In the genomic region with DNA sequence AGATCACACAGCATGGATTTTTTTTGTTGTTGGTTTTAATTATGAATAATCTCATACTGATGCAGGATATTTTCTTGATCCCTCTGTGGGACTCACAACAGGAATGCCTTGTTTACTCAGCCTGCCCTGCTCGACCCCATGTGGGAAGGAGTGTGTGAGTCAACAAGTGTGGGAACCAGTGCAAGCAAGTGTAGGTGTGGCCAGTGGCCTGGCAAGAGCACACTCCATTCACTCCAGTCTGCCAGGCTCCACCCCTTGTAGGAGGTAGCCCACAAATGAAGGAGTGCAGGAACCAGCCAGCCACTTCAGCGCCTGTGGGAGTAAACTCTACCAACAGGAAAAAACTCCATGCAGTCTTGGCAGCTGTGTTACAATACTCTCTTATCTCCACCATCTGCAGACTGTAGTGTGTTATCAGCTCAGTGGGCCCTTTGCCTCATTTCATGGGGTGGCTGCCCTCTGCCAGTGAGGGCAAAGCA, we compare ENCODE assay signal across 12 cellular contexts.
DNase-seq lines count a peak whose midpoint lies in the region; ATAC-seq and TF ChIP-seq lines count a peak whose summit lies in the region.
"Had no signal": no experiment of that assay in that cellular context is flagged by ENCODE, and none has a peak within 500 bp of the region (broad histone marks: within the 10 kb centered on the region; RNA-seq: fewer than 3 reads in every experiment).

No MANE protein-coding gene starts in this region.

- H3K79me2 ChIP-seq in trophoblast cell (ENCODE audit: control insufficient read depth, insufficient read depth, low read length, poor library complexity), result no peaks in the 10 kb centered on the region

- H4K8ac ChIP-seq in trophoblast cell (ENCODE audit: low read depth, low read length), result no peak overlapping the region

- TF ChIP-seq CTCF in MCF 10A (IDR thresholded peaks at IDR 0.05; ENCODE audit: unreplicated experiment) (no peak), breast epithelium (IDR thresholded peaks at IDR 0.05) (no peak), upper lobe of left lung (IDR thresholded peaks at IDR 0.05) (no peak)

- 52 to 54% methylated on average over 2 of the region's 2 CpGs for WGBS in upper lobe of left lung, 2 donors
- no CpG with 5 or more reads among the region's 2 CpGs for WGBS in trophoblast cell (ENCODE audit: extremely low coverage, insufficient coverage, insufficient read length)

- no peak overlapping the region for H2BK120ac ChIP-seq in trophoblast cell (ENCODE audit: insufficient read depth, low read length, poor library complexity)

- H3K79me1 ChIP-seq in trophoblast cell (ENCODE audit: low read length), result no peaks in the 10 kb centered on the region

- no peak overlapping the region for H3K27ac Mint-ChIP-seq in MCF 10A (ENCODE audit: low read depth, unreplicated experiment)

- H3K36me3 Mint-ChIP-seq in MCF 10A (ENCODE audit: insufficient read depth, unreplicated experiment), result no peaks in the 10 kb centered on the region

- no peak overlapping the region for H4K91ac ChIP-seq in trophoblast cell (ENCODE audit: low read depth, low read length)

- CTCF ChIA-PET in MCF 10A (lab: Yijun Ruan, JAX), result no interaction called here

- H3K9me3 Mint-ChIP-seq in MCF 10A (ENCODE audit: unreplicated experiment), result no peaks in the 10 kb centered on the region

- H2BK12ac ChIP-seq in trophoblast cell (ENCODE audit: low read length), result no peak overlapping the region

- no peak overlapping the region for H3K4me3 Mint-ChIP-seq in MCF 10A (ENCODE audit: unreplicated experiment)

- peak; percentile 38 for ATAC-seq in SK-N-SH treated with all-trans-retinoic acid at 6 μM for 48 hours
- ATAC-seq in upper lobe of left lung (ENCODE audit: low FRiP score in 2 of 2), result peak; percentile 78 to 87
- no peak for ATAC-seq in GM21529 (IDR thresholded peaks at IDR 0.05; ENCODE audit: unreplicated experiment)
- ATAC-seq in GM19397 (IDR thresholded peaks at IDR 0.05; ENCODE audit: unreplicated experiment), result no peak

- no peak overlapping the region for H2BK5ac ChIP-seq in trophoblast cell (ENCODE audit: low read depth, low read length, poor library complexity)

- no peak overlapping the region for H3K9ac ChIP-seq in trophoblast cell (ENCODE audit: low read length)
- H3K9ac ChIP-seq: BLaER1 treated with 17β-estradiol and CSF1 and Interleukin-3, amounts not matched to agents 10 nM and 100 nM had no signal

- H2AK5ac ChIP-seq in trophoblast cell (ENCODE audit: low read length), result no peak overlapping the region

- H3K36me3 ChIP-seq in breast epithelium (no peaks in the 10 kb centered on the region), upper lobe of left lung (no peaks in the 10 kb centered on the region), trophoblast cell (ENCODE audit: control insufficient read depth in 1 of 2, insufficient read depth in 2 of 2, low read length in 2 of 2) (no peaks in the 10 kb centered on the region)
- H3K36me3 ChIP-seq: BLaER1 treated with 17β-estradiol and CSF1 and Interleukin-3, amounts not matched to agents 10 nM and 100 nM; cardiac muscle cell had no signal

- H3K27me3 ChIP-seq in breast epithelium (no peaks in the 10 kb centered on the region), upper lobe of left lung (no peaks in the 10 kb centered on the region), trophoblast cell (ENCODE audit: insufficient read depth, low read length) (no peaks in the 10 kb centered on the region)
- H3K27me3 ChIP-seq: BLaER1 treated with 17β-estradiol and CSF1 and Interleukin-3, amounts not matched to agents 10 nM and 100 nM; cardiac muscle cell; testis had no signal

- H3K4me2 ChIP-seq in trophoblast cell (ENCODE audit: low read length), result no peak overlapping the region
- H3K4me2 ChIP-seq: BLaER1 treated with 17β-estradiol and CSF1 and Interleukin-3, amounts not matched to agents 10 nM and 100 nM had no signal

- H3K4me3 ChIP-seq in breast epithelium (no peak overlapping the region), upper lobe of left lung (no peak overlapping the region), trophoblast cell (ENCODE audit: low read depth, low read length) (no peak overlapping the region)
- H3K4me3 ChIP-seq: BLaER1 treated with 17β-estradiol and CSF1 and Interleukin-3, amounts not matched to agents 10 nM and 100 nM; cardiac muscle cell; testis had no signal

- POLR2A ChIA-PET in MCF 10A (lab: Yijun Ruan, JAX), result no interaction called here

- H3K27ac ChIP-seq in breast epithelium (no peak overlapping the region), upper lobe of left lung (no peak overlapping the region), trophoblast cell (ENCODE audit: low read depth, low read length) (no peak overlapping the region)
- H3K27ac ChIP-seq: BLaER1 treated with 17β-estradiol and CSF1 and Interleukin-3, amounts not matched to agents 10 nM and 100 nM; cardiac muscle cell; testis had no signal

- H3K4me1 ChIP-seq in breast epithelium (no peaks in the 10 kb centered on the region), upper lobe of left lung (no peaks in the 10 kb centered on the region), trophoblast cell (ENCODE audit: control insufficient read depth in 1 of 2, insufficient read depth in 2 of 2, low read length in 2 of 2) (peaks cover 0 to 1% of the 10 kb centered on the region in 2 experiments)
- H3K4me1 ChIP-seq: BLaER1 treated with 17β-estradiol and CSF1 and Interleukin-3, amounts not matched to agents 10 nM and 100 nM; testis had no signal

- H3K9me3 ChIP-seq in breast epithelium (peaks cover 2 to 15% of the 10 kb centered on the region in 2 donors), upper lobe of left lung (peaks cover 0 to 18% (median 2%) of the 10 kb centered on the region in 4 donors), trophoblast cell (ENCODE audit: insufficient read depth, low read depth, low read length) (peaks cover 5% of the 10 kb centered on the region)
- H3K9me3 ChIP-seq: testis had no signal

- H2AFZ ChIP-seq in trophoblast cell (ENCODE audit: insufficient read depth, low read length, poor library complexity), result no peak overlapping the region

- BruUV-seq in MCF 10A (replicated peaks; lab: Mats Ljungman, UMichigan), result no TSS peak

- H3K23ac ChIP-seq in trophoblast cell (ENCODE audit: low read length), result no peak overlapping the region

- H3K27me3 Mint-ChIP-seq in MCF 10A (ENCODE audit: insufficient read depth, unreplicated experiment), result no peaks in the 10 kb centered on the region

- no peak overlapping the region for H3K14ac ChIP-seq in trophoblast cell (ENCODE audit: low read length)

- no peak for TF ChIP-seq EP300 in upper lobe of left lung (IDR thresholded peaks at IDR 0.05)

- peaks cover 9% of the 10 kb centered on the region for H3K4me1 Mint-ChIP-seq in MCF 10A (ENCODE audit: insufficient read depth, unreplicated experiment)

- no peak for TF ChIP-seq POLR2A in breast epithelium (IDR thresholded peaks at IDR 0.05)
- no peak for TF ChIP-seq POLR2A in upper lobe of left lung (IDR thresholded peaks at IDR 0.05)

- no peak overlapping the region for H3K18ac ChIP-seq in trophoblast cell (ENCODE audit: low read length)

- DNase-seq in MCF 10A (ENCODE audit: unreplicated experiment) (peak; percentile 89), breast epithelium (ENCODE audit: low spot score in 2 of 2) (no peak), glomerular endothelial cell (ENCODE audit: extremely low read depth, low read depth, low spot score) (peak; percentile 90), upper lobe of left lung (peak in 1 of 2 donors; percentile 69), trophoblast cell (no peak)
- DNase-seq: activated CD4-positive, alpha-beta T cell treated with anti-CD3 and anti-CD28 coated beads, Interleukin-2, amount 50 U/mL, for 48 hours; testis had no signal

- no peak overlapping the region for H3K4ac ChIP-seq in trophoblast cell (ENCODE audit: low read depth, low read length)

- no peak overlapping the region for H4K12ac ChIP-seq in trophoblast cell (ENCODE audit: low read depth, low read length)

- intact Hi-C loops in MCF 10A (cut with micrococcal nuclease), result no loop called here
- intact Hi-C loops in breast epithelium (cut with DNase I; ENCODE audit: low total_unique reads), result no loop called here

TF ChIP-seq in SK-N-SH treated with all-trans-retinoic acid at 6 μM for 48 hours, 23 proteins besides CTCF, POLR2A, EP300 and RAD21:
- no peak for TF ChIP-seq SNAI2 (CRISPR knock-in tag; IDR thresholded peaks at IDR 0.05)
- no peak for TF ChIP-seq BACH2 (CRISPR knock-in tag; IDR thresholded peaks at IDR 0.05; ENCODE audit: borderline replicate concordance)
- TF ChIP-seq ZC3H10 (CRISPR knock-in tag; IDR thresholded peaks at IDR 0.05), result no peak
- no peak for TF ChIP-seq TCF4 (CRISPR knock-in tag; IDR thresholded peaks at IDR 0.05; ENCODE audit: borderline replicate concordance)
- TF ChIP-seq, protein P1, sequence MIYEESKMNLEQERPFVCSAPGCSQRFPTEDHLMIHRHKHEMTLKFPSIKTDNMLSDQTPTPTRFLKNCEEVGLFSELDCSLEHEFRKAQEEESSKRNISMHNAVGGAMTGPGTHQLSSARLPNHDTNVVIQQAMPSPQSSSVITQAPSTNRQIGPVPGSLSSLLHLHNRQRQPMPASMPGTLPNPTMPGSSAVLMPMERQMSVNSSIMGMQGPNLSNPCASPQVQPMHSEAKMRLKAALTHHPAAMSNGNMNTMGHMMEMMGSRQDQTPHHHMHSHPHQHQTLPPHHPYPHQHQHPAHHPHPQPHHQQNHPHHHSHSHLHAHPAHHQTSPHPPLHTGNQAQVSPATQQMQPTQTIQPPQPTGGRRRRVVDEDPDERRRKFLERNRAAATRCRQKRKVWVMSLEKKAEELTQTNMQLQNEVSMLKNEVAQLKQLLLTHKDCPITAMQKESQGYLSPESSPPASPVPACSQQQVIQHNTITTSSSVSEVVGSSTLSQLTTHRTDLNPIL (CRISPR knock-in tag; IDR thresholded peaks at IDR 0.05; ENCODE audit: low read depth), result no peak

Comparison
In these comparisons a context has a peak if more than half of its experiments do, and no peak if none do; other contexts are left out.
1. DNase-seq: peak in MCF 10A (single experiment) and glomerular endothelial cell (single experiment); none in breast epithelium (0 of 2) and trophoblast cell (0 of 2).
2. ATAC-seq: peak in SK-N-SH treated with all-trans-retinoic acid at 6 μM for 48 hours (single experiment) and upper lobe of left lung (2 of 2); none in GM21529 (single experiment) and GM19397 (single experiment).